Comparison of ENCODE assay signal across 28 cellular contexts in the genomic region with DNA sequence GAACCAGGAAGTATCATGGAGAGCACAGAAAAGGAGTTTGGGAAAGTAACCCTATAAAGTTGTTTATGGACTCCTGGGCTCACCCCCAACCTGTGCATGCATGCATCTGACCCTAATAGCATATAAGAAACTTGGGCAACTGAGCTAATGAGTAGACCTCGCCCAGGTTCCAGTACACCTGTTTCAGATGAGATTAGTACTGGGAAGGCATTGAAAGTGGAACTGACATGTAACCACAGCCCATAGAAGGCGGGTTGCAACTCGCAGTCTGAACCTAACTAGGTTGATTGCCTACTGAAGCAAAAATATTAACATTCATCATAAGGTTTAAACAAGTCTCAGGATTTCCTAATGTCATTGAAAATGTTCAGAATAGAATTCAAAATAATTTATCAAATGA.
DNase-seq lines count a peak whose midpoint lies in the region; FAIRE-seq and TF ChIP-seq lines count a peak whose summit lies in the region.
"Had no signal": no experiment of that assay in that cellular context is flagged by ENCODE, and none has a peak within 500 bp of the region (broad histone marks: within the 10 kb centered on the region; RNA-seq: fewer than 3 reads in every experiment).

No MANE protein-coding gene starts in this region.

- H3K9ac ChIP-seq in Karpas-422 (ENCODE audit: low read length): no peak overlapping the region

- CTCF ChIA-PET in activated CD4-positive, alpha-beta T cell treated with anti-CD3 and anti-CD28 coated beads, Interleukin-2, amount 10 ng/mL, durations not matched to agents 7 days and 5 days (lab: Charles Lee): no interaction called here
- CTCF ChIA-PET in PC-9 (lab: Charles Lee): no interaction called here

- no TSS peak for BruUV-seq in PC-9 (replicated peaks; lab: Mats Ljungman, UMichigan)

- H3K4me3 Mint-ChIP-seq in activated CD4-positive, alpha-beta T cell treated with anti-CD3 and anti-CD28 coated beads, Interleukin-2, amount 10 ng/mL, durations not matched to agents 7 days and 5 days: no peak overlapping the region
- H3K4me3 Mint-ChIP-seq: activated T-cell treated with anti-CD3 and anti-CD28 coated beads, Interleukin-2, amount 50 U/mL, for 4 hours; nephron progenitor cell had no signal

- H3K4me2 ChIP-seq in PC-9: no peak overlapping the region
- H3K4me2 ChIP-seq in Karpas-422 (ENCODE audit: low read depth, low read length, poor library complexity, severe bottlenecking): no peak overlapping the region

- FAIRE-seq in bronchial epithelial cell (lab: Jason Lieb, UNC): no peak

- peak; percentile 1 for DNase-seq in activated CD4-positive, alpha-beta T cell treated with anti-CD3 and anti-CD28 coated beads, Interleukin-2, amount 10 ng/mL, durations not matched to agents 7 days and 5 days
- no peak for DNase-seq in activated CD4-positive, alpha-beta T cell treated with anti-CD3 and anti-CD28 coated beads, Interleukin-2, amount 50 U/mL, for 4 hours
- DNase-seq in NAMALWA (ENCODE audit: low spot score) (peak; percentile 52), bronchial epithelial cell (ENCODE audit: low read depth) (peak; percentile 32), stomach (peak; percentile 18), PC-9 (no peak), Karpas-422 (no peak), NCI-H146 treated with DMSO at 0.1 percent for 48 hours (lab: John Stamatoyannopoulos, UW; ENCODE audit: unreplicated experiment) (no peak)
- DNase-seq: activated CD4-positive, alpha-beta T cell treated with anti-CD3 and anti-CD28 coated beads for 4 hours; activated gamma-delta T cell treated with Interleukin-2 at 50 U/mL for 16 hours; activated T-cell treated with anti-CD3 and anti-CD28 coated beads, Interleukin-2, amount 50 U/mL, for 4 hours; DND-41; effector CD8-positive, alpha-beta T cell; hippocampal formation; IMR-90; NCI-H1105; NCI-H187 treated with DMSO at 0.1 percent for 48 hours; NCI-H526; nephron progenitor cell; NK-92 treated with Interleukin-12 subunit alpha and Interleukin-12 subunit beta, amount 100 ng/mL, for 24 hours; SHP77 treated with DMSO at 0.1 percent for 48 hours; stimulated activated naive CD4-positive, alpha-beta T cell; upper lobe of right lung had no signal

- H3K4me1 Mint-ChIP-seq in activated CD4-positive, alpha-beta T cell treated with anti-CD3 and anti-CD28 coated beads, Interleukin-2, amount 10 ng/mL, durations not matched to agents 7 days and 5 days: peaks cover 13% of the 10 kb centered on the region
- H3K4me1 Mint-ChIP-seq: nephron progenitor cell had no signal

- no peak for TF ChIP-seq EP300 in stomach (IDR thresholded peaks at IDR 0.05)

- no peak for TF ChIP-seq POLR2A in stomach (IDR thresholded peaks at IDR 0.05)

- H3K27me3 ChIP-seq in bronchial epithelial cell (ENCODE audit: control insufficient read depth, insufficient read depth, low read length) (peaks cover 8% of the 10 kb centered on the region), stomach (no peaks in the 10 kb centered on the region), PC-9 (ENCODE audit: insufficient read depth, low read depth) (no peaks in the 10 kb centered on the region), Karpas-422 (ENCODE audit: low read length) (no peaks in the 10 kb centered on the region)
- H3K27me3 ChIP-seq: ascending aorta, cardiac muscle cell had no signal

- TF ChIP-seq CTCF in bronchial epithelial cell (IDR thresholded peaks at IDR 0.05; ENCODE audit: insufficient read depth, low read length, severe bottlenecking) (no peak), stomach (IDR thresholded peaks at IDR 0.05) (no peak), PC-9 (conservative IDR thresholded peaks at IDR 0.05) (no peak)

- H3K79me2 ChIP-seq in PC-9 (ENCODE audit: low read depth) (no peaks in the 10 kb centered on the region), Karpas-422 (ENCODE audit: low read length) (no peaks in the 10 kb centered on the region)

- H3K9me2 ChIP-seq in PC-9 (ENCODE audit: insufficient read depth) (no peaks in the 10 kb centered on the region), Karpas-422 (replicated peaks; ENCODE audit: insufficient read depth, low read length) (no peaks in the 10 kb centered on the region)

- H3F3A ChIP-seq in PC-9 (ENCODE audit: insufficient read depth, low read depth): no peaks in the 10 kb centered on the region; the same call in 1 of the 2 replicates

- H3K27ac Mint-ChIP-seq in activated CD4-positive, alpha-beta T cell treated with anti-CD3 and anti-CD28 coated beads, Interleukin-2, amount 10 ng/mL, durations not matched to agents 7 days and 5 days: no peak overlapping the region
- H3K27ac Mint-ChIP-seq: nephron progenitor cell had no signal

- H3K36me3 Mint-ChIP-seq in activated CD4-positive, alpha-beta T cell treated with anti-CD3 and anti-CD28 coated beads, Interleukin-2, amount 10 ng/mL, durations not matched to agents 7 days and 5 days (ENCODE audit: low read depth): no peaks in the 10 kb centered on the region

- H3K9me3 Mint-ChIP-seq in activated CD4-positive, alpha-beta T cell treated with anti-CD3 and anti-CD28 coated beads, Interleukin-2, amount 10 ng/mL, durations not matched to agents 7 days and 5 days: peaks cover 11% of the 10 kb centered on the region

- H3K9me3 ChIP-seq in stomach (no peaks in the 10 kb centered on the region), PC-9 (ENCODE audit: insufficient read depth, low read depth) (peaks cover 4% of the 10 kb centered on the region; the same call in 1 of the 2 replicates), Karpas-422 (ENCODE audit: low read length) (no peaks in the 10 kb centered on the region)
- H3K9me3 ChIP-seq: ascending aorta, upper lobe of right lung had no signal

- H3K36me3 ChIP-seq in bronchial epithelial cell (ENCODE audit: control insufficient read depth, insufficient read depth, low read length) (no peaks in the 10 kb centered on the region), stomach (peaks cover 0 to 30% (median 11%) of the 10 kb centered on the region in 4 donors), PC-9 (ENCODE audit: low read depth) (peaks cover 3% of the 10 kb centered on the region; the same call in 1 of the 2 replicates), Karpas-422 (ENCODE audit: insufficient read depth, low read length) (no peaks in the 10 kb centered on the region)
- H3K36me3 ChIP-seq: ascending aorta, cardiac muscle cell, upper lobe of right lung had no signal

- H3K4me1 ChIP-seq in stomach (peaks cover 0 to 20% (median 10%) of the 10 kb centered on the region in 4 donors), PC-9 (replicated peaks; ENCODE audit: insufficient read depth) (no peaks in the 10 kb centered on the region), Karpas-422 (ENCODE audit: low read length) (peaks cover 67% of the 10 kb centered on the region)
- H3K4me1 ChIP-seq: ascending aorta, upper lobe of right lung had no signal

- intact Hi-C loops in stomach (cut with DNase I; ENCODE audit: low total_unique reads) (no loop called here), PC-9 (cut with micrococcal nuclease; ENCODE audit: unreplicated experiment) (no loop called here)

- no peaks in the 10 kb centered on the region for H4K20me1 ChIP-seq in PC-9 (ENCODE audit: insufficient read depth)
- H4K20me1 ChIP-seq in Karpas-422 (ENCODE audit: insufficient read depth, low read depth, low read length): no peaks in the 10 kb centered on the region

- H3K27ac ChIP-seq in stomach (no peak overlapping the region), PC-9 (no peak overlapping the region), Karpas-422 (ENCODE audit: low read length) (no peak overlapping the region)
- H3K27ac ChIP-seq: ascending aorta, cardiac muscle cell, coronary artery, epithelial cell of prostate, upper lobe of right lung had no signal

- H3K4me3 ChIP-seq in bronchial epithelial cell (ENCODE audit: low read depth, low read length) (no peak overlapping the region), stomach (no peak overlapping the region), PC-9 (no peak overlapping the region), Karpas-422 (ENCODE audit: low read length) (no peak overlapping the region)
- H3K4me3 ChIP-seq: ascending aorta, cardiac muscle cell, coronary artery, lung, upper lobe of right lung had no signal

- H3K27me3 Mint-ChIP-seq in activated CD4-positive, alpha-beta T cell treated with anti-CD3 and anti-CD28 coated beads, Interleukin-2, amount 10 ng/mL, durations not matched to agents 7 days and 5 days: peaks cover 21% of the 10 kb centered on the region

- H2AFZ ChIP-seq in PC-9 (no peak overlapping the region), Karpas-422 (ENCODE audit: low read length) (no peak overlapping the region)

- POLR2A ChIA-PET in activated CD4-positive, alpha-beta T cell treated with anti-CD3 and anti-CD28 coated beads, Interleukin-2, amount 10 ng/mL, durations not matched to agents 7 days and 5 days (lab: Charles Lee): no interaction called here
- POLR2A ChIA-PET in PC-9 (lab: Charles Lee; ENCODE audit: unreplicated experiment): no interaction called here

- WGBS in stomach, 5 donors: 72 to 92% (median 83%) methylated on average over 3 of the region's 3 CpGs

Comparison
In these comparisons a context has a peak if more than half of its experiments do, and no peak if none do; other contexts are left out.
1. DNase-seq: peak in activated CD4-positive, alpha-beta T cell treated with anti-CD3 and anti-CD28 coated beads, Interleukin-2, amount 10 ng/mL, durations not matched to agents 7 days and 5 days (single experiment), NAMALWA (single experiment), bronchial epithelial cell (single experiment) and stomach (single experiment); none in activated CD4-positive, alpha-beta T cell treated with anti-CD3 and anti-CD28 coated beads, Interleukin-2, amount 50 U/mL, for 4 hours (0 of 2), PC-9 (0 of 2), Karpas-422 (single experiment) and NCI-H146 treated with DMSO at 0.1 percent for 48 hours (single experiment).